30 cellular contexts compared by ENCODE assay signal in genomic region chr7:2123916-2124315, GRCh38.
"Had no signal": no experiment of that assay in that cellular context is flagged by ENCODE, and none has a peak within 500 bp of the region (broad histone marks: within the 10 kb centered on the region; RNA-seq: fewer than 3 reads in every experiment).

No MANE protein-coding gene starts in this region.

- H2AFZ ChIP-seq: neural progenitor cell had no signal

- H3K4me2 ChIP-seq: neural progenitor cell, smooth muscle cell had no signal

- ATAC-seq: esophagus mucosa; gastrocnemius medialis; heart right ventricle; left cardiac atrium; left lung; natural killer cell treated with Interleukin-12 subunit alpha and Interleukin-12 subunit beta and Interleukin-15 and Interleukin-18, amount 100 ng/mL, for 72 hours; sciatic nerve; stimulated activated naive CD8-positive, alpha-beta T cell treated with anti-CD3 and anti-CD28 coated beads, Interleukin-15, Interleukin-2, amounts not matched to agents 100 U/mL and 50 U/mL, for 24 hours had no signal

- H3K27ac Mint-ChIP-seq: mesothelial cell of epicardium; natural killer cell treated with Interleukin-12 subunit alpha and Interleukin-12 subunit beta and Interleukin-15 and Interleukin-18, amount 100 ng/mL, for 72 hours; neural progenitor cell; type B pancreatic cell had no signal

- H3K27ac ChIP-seq: epithelial cell of prostate, gastrocnemius medialis, heart right ventricle, left lung, neural progenitor cell, prostate gland, right atrium auricular region, testis, tibial artery had no signal

- H3K27me3 ChIP-seq: gastrocnemius medialis, heart right ventricle, left lung, neural progenitor cell, right atrium auricular region, testis, tibial artery had no signal

- H3K36me3 ChIP-seq: gastrocnemius medialis, neural progenitor cell, prostate gland had no signal

- H3K36me3 Mint-ChIP-seq: mesothelial cell of epicardium; naive B cell; natural killer cell treated with Interleukin-12 subunit alpha and Interleukin-12 subunit beta and Interleukin-15 and Interleukin-18, amount 100 ng/mL, for 72 hours; neural progenitor cell; type B pancreatic cell had no signal

- FAIRE-seq: islet of Langerhans had no signal

- H3K4me3 ChIP-seq: gastrocnemius medialis, heart right ventricle, left lung, mucosa of descending colon, neural progenitor cell, prostate gland, right atrium auricular region, smooth muscle cell, testis, tibial artery had no signal

- H3K4me3 Mint-ChIP-seq: mesothelial cell of epicardium; naive B cell; natural killer cell treated with Interleukin-12 subunit alpha and Interleukin-12 subunit beta and Interleukin-15 and Interleukin-18, amount 100 ng/mL, for 72 hours; neural progenitor cell; type B pancreatic cell had no signal

- H3K9me3 ChIP-seq: gastrocnemius medialis, heart right ventricle, left lung, mucosa of descending colon, prostate gland, right atrium auricular region, testis, tibial artery had no signal

- H3K9ac ChIP-seq: neural progenitor cell had no signal

- H3K27me3 Mint-ChIP-seq: naive B cell, type B pancreatic cell had no signal

- H3K4me1 ChIP-seq: neural progenitor cell, prostate gland had no signal

- DNase-seq: cortex of kidney; foreskin fibroblast; gastrocnemius medialis; heart right ventricle; hippocampal formation; left cardiac atrium; left lung; mesenchymal stem cell; naive B cell; nucleus accumbens; stimulated activated CD4-positive, alpha-beta T cell treated with anti-CD3 and anti-CD28 coated beads, Interleukin-12 subunit alpha, Interleukin-12 subunit beta, amount 100 ng/mL, for 4 hours; stimulated activated CD4-positive, alpha-beta T cell treated with anti-CD3 and anti-CD28 coated beads, Interleukin-1b, Interleukin-23, amount 100 ng/mL, for 48 hours; stimulated activated CD4-positive, alpha-beta T cell treated with anti-CD3 and anti-CD28 coated beads, Interleukin-4, amount 100 ng/mL, for 1 hour; stimulated activated CD8-positive, alpha-beta memory T cell treated with anti-CD3 and anti-CD28 coated beads, Interleukin-4, amount 100 ng/mL, for 48 hours; stimulated activated naive CD8-positive, alpha-beta T cell treated with anti-CD3 and anti-CD28 coated beads, Interleukin-15, Interleukin-2, amounts not matched to agents 100 U/mL and 50 U/mL, for 24 hours; substantia nigra; testis; tibial artery had no signal

- H3K9me3 Mint-ChIP-seq: mesothelial cell of epicardium; naive B cell; natural killer cell treated with Interleukin-12 subunit alpha and Interleukin-12 subunit beta and Interleukin-15 and Interleukin-18, amount 100 ng/mL, for 72 hours; neural progenitor cell; type B pancreatic cell had no signal
